16 cellular contexts compared by ENCODE assay signal in the genomic region with DNA sequence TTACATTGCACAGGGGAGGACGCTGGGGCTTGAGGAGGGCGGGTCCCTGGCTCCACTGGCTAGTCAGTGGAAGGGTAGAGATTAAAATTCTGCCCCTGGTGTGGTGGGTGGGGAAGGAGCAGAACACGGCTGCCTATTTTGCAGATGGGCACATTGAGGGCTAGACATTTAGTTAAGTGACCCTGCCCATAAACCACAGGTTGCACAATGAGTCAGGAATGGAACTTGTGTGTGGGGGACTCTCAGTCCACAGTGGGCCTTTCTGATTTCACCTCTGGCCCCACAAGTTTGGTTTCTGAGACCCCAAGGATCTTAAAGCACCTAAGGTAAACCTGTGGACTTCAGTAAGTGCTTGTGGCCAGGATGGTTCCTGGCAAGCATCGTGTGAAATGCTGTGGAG. TPM values are rescaled to one million over a fixed set of nuclear protein-coding genes. Genes with fewer than 3 reads are reported as not detected.
DNase-seq lines count a peak whose midpoint lies in the region; ATAC-seq, FAIRE-seq and TF ChIP-seq lines count a peak whose summit lies in the region.
"Had no signal": no experiment of that assay in that cellular context is flagged by ENCODE, and none has a peak within 500 bp of the region (broad histone marks: within the 10 kb centered on the region; RNA-seq: fewer than 3 reads in every experiment).

No MANE protein-coding gene starts in this region.

- 2% methylated on average over 4 of the region's 4 CpGs for WGBS in GM12878 (ENCODE audit: insufficient coverage, insufficient replicate concordance, low lambda C conversion rate, missing lambda C conversion rate)

- no peak overlapping the region for H3K27ac ChIP-seq in GM12878 (ENCODE audit: control insufficient read depth, insufficient read depth)
- H3K27ac ChIP-seq: C4-2B, RWPE1, SJCRH30 had no signal

- H3K27ac Mint-ChIP-seq in activated T-cell treated with anti-CD3 and anti-CD28 coated beads, Interleukin-2, amount 50 U/mL, for 72 hours: no peak overlapping the region
- peak overlapping the region; percentile 6 for H3K27ac Mint-ChIP-seq in stimulated activated naive B cell treated with anti-CD40 and anti-IgM and Interleukin-4, amounts not matched to agents 10 μg/mL and 1 μg/mL and 100 μg/mL, for 72 hours
- H3K27ac Mint-ChIP-seq: GM23338 had no signal

- peak overlapping the region; percentile 20 to 44 for H3K4me3 Mint-ChIP-seq in activated T-cell treated with anti-CD3 and anti-CD28 coated beads, Interleukin-2, amount 50 U/mL, for 72 hours
- H3K4me3 Mint-ChIP-seq in activated T-cell treated with anti-CD3 and anti-CD28 coated beads, Interleukin-2, amount 50 U/mL, for 4 hours: no peak overlapping the region
- H3K4me3 Mint-ChIP-seq in stimulated activated naive B cell treated with anti-CD40 and anti-IgM and Interleukin-4, amounts not matched to agents 10 μg/mL and 1 μg/mL and 100 μg/mL, for 72 hours: no peak overlapping the region
- H3K4me3 Mint-ChIP-seq: GM23338 had no signal

- no peak overlapping the region for H3K9ac ChIP-seq in GM12878 (ENCODE audit: control insufficient read depth, insufficient read depth, low read length)

- no peak for ATAC-seq in activated T-cell treated with anti-CD3 and anti-CD28 coated beads, Interleukin-2, amount 50 U/mL, for 72 hours (replicated peaks in 1 of 2)
- no peak for ATAC-seq in activated T-cell treated with anti-CD3 and anti-CD28 coated beads, Interleukin-2, amount 50 U/mL, for 4 hours
- ATAC-seq in GM12878 (peak; percentile 58), GM21723 (IDR thresholded peaks at IDR 0.05; ENCODE audit: unreplicated experiment) (no peak), GM21447 (IDR thresholded peaks at IDR 0.05; ENCODE audit: unreplicated experiment) (no peak)
- peak; percentile 19 to 37 for ATAC-seq in stimulated activated naive B cell treated with anti-CD40 and anti-IgM and Interleukin-4, amounts not matched to agents 10 μg/mL and 1 μg/mL and 100 μg/mL, for 72 hours (replicated peaks)
- ATAC-seq: GM23338 had no signal

- TF ChIP-seq CTCF in GM12865 (IDR thresholded peaks at IDR 0.05; ENCODE audit: insufficient read depth, low read depth, low read length, missing control alignments) (no peak), GM12878 (IDR thresholded peaks at IDR 0.05 in 2 of 3, conservative IDR thresholded peaks at IDR 0.05 in 1 of 3; ENCODE audit: control insufficient read depth in 2 of 3, extremely low read depth in 1 of 3, insufficient read depth in 1 of 3, low read depth in 3 of 3, low read length in 3 of 3) (no peak)

- SMC1A ChIA-PET in GM12878 (lab: Charles Lee; ENCODE audit: uncharacterized antibody, unreplicated experiment): interaction anchor here (1.0 to 1.3 kb wide), 3 partner anchors 9 to 30 kb away, joined by 3 to 4 read pairs (median 4); no protein-coding TSS in a partner anchor

- POLR2A ChIA-PET in GM12878 (lab: Charles Lee): no interaction called here

- H3K79me2 ChIP-seq in GM12878 (ENCODE audit: control insufficient read depth, insufficient read depth, low read length): no peaks in the 10 kb centered on the region

- TF ChIP-seq RAD21 in GM12878 (IDR thresholded peaks at IDR 0.05; ENCODE audit: insufficient read depth, low read depth, low read length): no peak

- H3K4me3 ChIP-seq in GM12865 (ENCODE audit: low read depth, low read length) (no peak overlapping the region), GM12878 (no peak overlapping the region; the same call in 1 of the 2 replicates)
- H3K4me3 ChIP-seq: GM23338, SJCRH30 had no signal

- DNase-seq in activated T-cell treated with anti-CD3 and anti-CD28 coated beads, Interleukin-2, amount 50 U/mL, for 72 hours: no peak
- DNase-seq in activated T-cell treated with anti-CD3 and anti-CD28 coated beads, Interleukin-2, amount 50 U/mL, for 4 hours: no peak
- DNase-seq in GM12865 (ENCODE audit: low read depth) (peak; percentile 78), GM12878 (ENCODE audit: low read depth, low spot score) (no peak), DMS 273 (lab: John Stamatoyannopoulos, UW; ENCODE audit: unreplicated experiment) (no peak)
- DNase-seq in stimulated activated naive B cell treated with anti-CD40 and anti-IgM and Interleukin-4, amounts not matched to agents 10 μg/mL and 1 μg/mL and 100 μg/mL, for 72 hours: no peak
- DNase-seq: NCI-H1048, NCI-H146, NCI-H226, NCI-H526 treated with DMSO at 0.1 percent for 48 hours had no signal

- intact Hi-C loops in GM12878 (cut with micrococcal nuclease; ENCODE audit: unreplicated experiment): no loop called here

- TF ChIP-seq EP300 in GM12878 (IDR thresholded peaks at IDR 0.05; ENCODE audit: borderline replicate concordance in 1 of 2, control insufficient read depth in 1 of 2, low read depth in 2 of 2, low read length in 2 of 2): no peak

- CTCF ChIA-PET in GM12878 (lab: Yijun Ruan, JAX): no interaction called here

- no peaks in the 10 kb centered on the region; the same call in 2 of the 3 replicates for H3K9me3 ChIP-seq in GM12878 (replicated peaks; ENCODE audit: control insufficient read depth, insufficient read depth, low read length)
- H3K9me3 ChIP-seq: SJCRH30 had no signal

- H4K20me1 ChIP-seq in GM12878 (ENCODE audit: control insufficient read depth, insufficient read depth): no peaks in the 10 kb centered on the region

- peaks cover 8% of the 10 kb centered on the region for H3K27me3 Mint-ChIP-seq in activated T-cell treated with anti-CD3 and anti-CD28 coated beads, Interleukin-2, amount 50 U/mL, for 72 hours (ENCODE audit: low read depth)
- H3K27me3 Mint-ChIP-seq in activated T-cell treated with anti-CD3 and anti-CD28 coated beads, Interleukin-2, amount 50 U/mL, for 4 hours (ENCODE audit: low read depth): no peaks in the 10 kb centered on the region
- H3K27me3 Mint-ChIP-seq in stimulated activated naive B cell treated with anti-CD40 and anti-IgM and Interleukin-4, amounts not matched to agents 10 μg/mL and 1 μg/mL and 100 μg/mL, for 72 hours: peaks cover 13 to 36% of the 10 kb centered on the region in 2 donors

- H3K27me3 ChIP-seq in GM12878 (replicated peaks in 1 of 2; ENCODE audit: control insufficient read depth in 2 of 2, insufficient read depth in 2 of 2, low read length in 1 of 2): no peaks in the 10 kb centered on the region
- H3K27me3 ChIP-seq: SJCRH30 had no signal

- H3K36me3 Mint-ChIP-seq in activated T-cell treated with anti-CD3 and anti-CD28 coated beads, Interleukin-2, amount 50 U/mL, for 72 hours (ENCODE audit: insufficient read depth in 2 of 2): no peaks in the 10 kb centered on the region
- peaks cover 5% of the 10 kb centered on the region for H3K36me3 Mint-ChIP-seq in activated T-cell treated with anti-CD3 and anti-CD28 coated beads, Interleukin-2, amount 50 U/mL, for 4 hours (ENCODE audit: insufficient read depth)
- H3K36me3 Mint-ChIP-seq in stimulated activated naive B cell treated with anti-CD40 and anti-IgM and Interleukin-4, amounts not matched to agents 10 μg/mL and 1 μg/mL and 100 μg/mL, for 72 hours: no peaks in the 10 kb centered on the region

- RAD21 ChIA-PET in GM12878 (lab: Charles Lee; ENCODE audit: unreplicated experiment): no interaction called here

- H2AFZ ChIP-seq in GM12878 (ENCODE audit: control insufficient read depth, low read depth, low read length): no peak overlapping the region
- H2AFZ ChIP-seq: GM23338 had no signal

- H3K4me2 ChIP-seq in GM12878 (ENCODE audit: control insufficient read depth, insufficient read depth): peak overlapping the region; percentile 0; the same call in 1 of the 2 replicates
- H3K4me2 ChIP-seq: GM23338 had no signal

- no TSS peak for BruUV-seq in GM12878 (replicated peaks; lab: Mats Ljungman, UMichigan)

- peaks cover 83% of the 10 kb centered on the region for H3K4me1 Mint-ChIP-seq in activated T-cell treated with anti-CD3 and anti-CD28 coated beads, Interleukin-2, amount 50 U/mL, for 72 hours (ENCODE audit: low read depth)
- H3K4me1 Mint-ChIP-seq in activated T-cell treated with anti-CD3 and anti-CD28 coated beads, Interleukin-2, amount 50 U/mL, for 4 hours (ENCODE audit: low read depth): peaks cover 87% of the 10 kb centered on the region
- H3K4me1 Mint-ChIP-seq in stimulated activated naive B cell treated with anti-CD40 and anti-IgM and Interleukin-4, amounts not matched to agents 10 μg/mL and 1 μg/mL and 100 μg/mL, for 72 hours: peaks cover 34 to 46% of the 10 kb centered on the region in 2 donors

- no peaks in the 10 kb centered on the region for H3K36me3 ChIP-seq in GM12878 (ENCODE audit: control insufficient read depth in 2 of 2, insufficient read depth in 2 of 2, low read length in 1 of 2)
- H3K36me3 ChIP-seq: SJCRH30 had no signal

- FAIRE-seq in GM12878 (lab: Jason Lieb, UNC): no peak

- in situ Hi-C loops in GM12878 (cut with MboI): no loop called here

- H3K9me3 Mint-ChIP-seq in activated T-cell treated with anti-CD3 and anti-CD28 coated beads, Interleukin-2, amount 50 U/mL, for 72 hours: no peaks in the 10 kb centered on the region
- H3K9me3 Mint-ChIP-seq in activated T-cell treated with anti-CD3 and anti-CD28 coated beads, Interleukin-2, amount 50 U/mL, for 4 hours: no peaks in the 10 kb centered on the region
- peaks cover 0 to 3% of the 10 kb centered on the region in 2 donors for H3K9me3 Mint-ChIP-seq in stimulated activated naive B cell treated with anti-CD40 and anti-IgM and Interleukin-4, amounts not matched to agents 10 μg/mL and 1 μg/mL and 100 μg/mL, for 72 hours
- H3K9me3 Mint-ChIP-seq: GM23338 had no signal

- TF ChIP-seq POLR2A in GM12878 (IDR thresholded peaks at IDR 0.05; ENCODE audit: low read depth, low read length): no peak

- H3K4me1 ChIP-seq in GM12878 (ENCODE audit: control insufficient read depth, insufficient read depth, low read length): peaks cover 29% of the 10 kb centered on the region

RNA-seq across cellular contexts. Expression of gene CCDC167, which starts 22.0 kb away (rescaled TPM):
- total RNA-seq in activated T-cell treated with anti-CD3 and anti-CD28 coated beads, Interleukin-2, amount 50 U/mL, for 72 hours: 10 to 100 TPM; 32.2 to 36.4 TPM
- total RNA-seq in activated T-cell treated with anti-CD3 and anti-CD28 coated beads, Interleukin-2, amount 50 U/mL, for 4 hours: 10 to 100 TPM; 49.3 to 52.2 (median 52.2) TPM
- 8.5 and 9.7 TPM in 2 replicates for total RNA-seq in GM12878 (2013; cell fraction: nucleolus; rRNA removed)
- 92.6 and 102 TPM in 2 replicates for total RNA-seq in GM12878 (2014; rRNA removed)
- total RNA-seq in GM12878 (2014; rRNA removed; fragmentation: Illumina TruSeq; extraction: Trizol): 103 and 110 TPM in 2 replicates
- 70.8 and 74.9 TPM in 2 replicates for total RNA-seq in GM12878 (2021)
- 76.2 TPM for polyA plus RNA-seq in GM12878 (2011; ENCODE audit: low read depth)
- 84.1 and 109 TPM in 2 replicates for polyA plus RNA-seq in GM12878 (2011; rRNA removed)
- 165 and 304 TPM in 2 replicates for polyA plus RNA-seq in GM12878 (2011; cell fraction: cytosol; rRNA removed)
- 77.8 and 96.7 TPM in 2 replicates for polyA plus RNA-seq in GM12878 (2011; cell fraction: nucleus; rRNA removed)
- polyA plus RNA-seq in GM12878 (2012): 92.0 and 93.8 TPM in 2 replicates
- 133 and 200 TPM in 2 replicates for polyA plus RNA-seq in GM12878 (2014; fragmentation: Illumina TruSeq; extraction: Trizol)
- polyA plus RNA-seq in GM12878 (2014; fragmentation: Nextera tagmentation; extraction: Ambion mirVana): 100 to 1,000 TPM; 323 to 380 TPM
- 99.5 and 99.6 TPM in 2 replicates for polyA plus RNA-seq in GM12878 (2014; rRNA removed)
- 100 to 1,000 TPM; 165 to 180 TPM for polyA plus RNA-seq in GM12878 (2016; fragmentation: Nextera tagmentation; extraction: Ambion mirVana)
- 31.0 and 53.2 TPM in 2 replicates for polyA minus RNA-seq in GM12878 (2011; rRNA and poly(A)+ RNA removed)
- polyA minus RNA-seq in GM12878 (2011; cell fraction: cytosol; rRNA and poly(A)+ RNA removed): 21.2 and 21.5 TPM in 2 replicates
- polyA minus RNA-seq in GM12878 (2011; cell fraction: nucleus; rRNA and poly(A)+ RNA removed): 7.5 and 13.0 TPM in 2 replicates

Comparison
In these comparisons a context has a peak if more than half of its experiments do, and no peak if none do; other contexts are left out.
1. H3K4me3 Mint-ChIP-seq: peak in activated T-cell treated with anti-CD3 and anti-CD28 coated beads, Interleukin-2, amount 50 U/mL, for 72 hours (2 of 2); none in activated T-cell treated with anti-CD3 and anti-CD28 coated beads, Interleukin-2, amount 50 U/mL, for 4 hours (single experiment) and stimulated activated naive B cell treated with anti-CD40 and anti-IgM and Interleukin-4, amounts not matched to agents 10 μg/mL and 1 μg/mL and 100 μg/mL, for 72 hours (0 of 2).
2. ATAC-seq: peak in GM12878 (single experiment) and stimulated activated naive B cell treated with anti-CD40 and anti-IgM and Interleukin-4, amounts not matched to agents 10 μg/mL and 1 μg/mL and 100 μg/mL, for 72 hours (2 of 2); none in activated T-cell treated with anti-CD3 and anti-CD28 coated beads, Interleukin-2, amount 50 U/mL, for 72 hours (0 of 2), activated T-cell treated with anti-CD3 and anti-CD28 coated beads, Interleukin-2, amount 50 U/mL, for 4 hours (0 of 2), GM21723 (single experiment) and GM21447 (single experiment).